1 cellular context compared by ENCODE assay signal in genomic region chr1:174222166-174222949, GRCh38.
TF ChIP-seq lines count a peak whose summit lies in the region.

No MANE protein-coding gene starts in this region.

TF ChIP-seq in SK-N-SH treated with all-trans-retinoic acid at 6 μM for 48 hours, 23 proteins besides CTCF, POLR2A, EP300 and RAD21 (continued from another document):
- TF ChIP-seq, protein P1, sequence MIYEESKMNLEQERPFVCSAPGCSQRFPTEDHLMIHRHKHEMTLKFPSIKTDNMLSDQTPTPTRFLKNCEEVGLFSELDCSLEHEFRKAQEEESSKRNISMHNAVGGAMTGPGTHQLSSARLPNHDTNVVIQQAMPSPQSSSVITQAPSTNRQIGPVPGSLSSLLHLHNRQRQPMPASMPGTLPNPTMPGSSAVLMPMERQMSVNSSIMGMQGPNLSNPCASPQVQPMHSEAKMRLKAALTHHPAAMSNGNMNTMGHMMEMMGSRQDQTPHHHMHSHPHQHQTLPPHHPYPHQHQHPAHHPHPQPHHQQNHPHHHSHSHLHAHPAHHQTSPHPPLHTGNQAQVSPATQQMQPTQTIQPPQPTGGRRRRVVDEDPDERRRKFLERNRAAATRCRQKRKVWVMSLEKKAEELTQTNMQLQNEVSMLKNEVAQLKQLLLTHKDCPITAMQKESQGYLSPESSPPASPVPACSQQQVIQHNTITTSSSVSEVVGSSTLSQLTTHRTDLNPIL (CRISPR knock-in tag; IDR thresholded peaks at IDR 0.05; ENCODE audit: low read depth) = no peak
- TF ChIP-seq PPARA (CRISPR knock-in tag; IDR thresholded peaks at IDR 0.05; ENCODE audit: borderline replicate concordance) (no peak), RARB (CRISPR knock-in tag; IDR thresholded peaks at IDR 0.05) (no peak), TOX (CRISPR knock-in tag; IDR thresholded peaks at IDR 0.05; ENCODE audit: borderline replicate concordance) (no peak), ZFP30 (CRISPR knock-in tag; IDR thresholded peaks at IDR 0.05) (no peak), CSDC2 (CRISPR knock-in tag; IDR thresholded peaks at IDR 0.05) (no peak), TSHZ2 (CRISPR knock-in tag; IDR thresholded peaks at IDR 0.05) (no peak), ARNTL (CRISPR knock-in tag; IDR thresholded peaks at IDR 0.05; ENCODE audit: borderline replicate concordance, low read depth) (no peak), ZNF70 (CRISPR knock-in tag; IDR thresholded peaks at IDR 0.05) (no peak), ZFP3 (CRISPR knock-in tag; IDR thresholded peaks at IDR 0.05) (no peak), ZNF565 (CRISPR knock-in tag; conservative IDR thresholded peaks at IDR 0.05; ENCODE audit: low read depth) (no peak), ISL1 (CRISPR knock-in tag; IDR thresholded peaks at IDR 0.05) (no peak), ZNF8 (CRISPR knock-in tag; IDR thresholded peaks at IDR 0.05) (no peak), TCF4 (CRISPR knock-in tag; IDR thresholded peaks at IDR 0.05; ENCODE audit: borderline replicate concordance) (no peak), OSR1 (CRISPR knock-in tag; IDR thresholded peaks at IDR 0.05) (no peak), BACH2 (CRISPR knock-in tag; IDR thresholded peaks at IDR 0.05; ENCODE audit: borderline replicate concordance) (no peak)
